In the genomic region with DNA sequence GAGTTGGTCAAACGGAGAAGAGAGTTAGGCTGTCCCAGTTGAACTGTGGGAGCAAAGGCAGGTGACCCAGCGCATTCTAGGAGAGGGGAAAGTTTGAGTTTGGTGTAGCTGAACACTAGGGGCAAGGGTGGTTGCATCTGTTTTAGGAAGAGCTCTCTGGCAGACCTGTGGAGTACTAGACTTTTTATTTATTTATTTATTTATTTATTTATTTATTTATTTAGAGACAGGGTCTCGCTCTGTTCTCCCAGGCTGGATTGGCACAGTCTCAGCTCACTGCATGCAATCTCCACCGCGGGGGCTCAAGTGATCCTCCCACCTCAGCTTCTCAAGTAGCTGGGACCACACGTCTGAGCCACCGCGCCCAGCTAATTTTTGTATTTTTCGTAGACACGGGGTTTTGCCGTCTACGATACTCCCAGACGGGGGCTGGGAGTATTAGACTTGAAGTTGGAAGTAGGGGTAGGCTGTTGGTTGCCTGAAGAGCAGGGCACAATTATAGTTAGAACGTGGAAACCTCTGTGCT, we compare ENCODE assay signal across 7 cellular contexts. TPM values are rescaled to one million over a fixed set of nuclear protein-coding genes. Genes with fewer than 3 reads are reported as not detected.
A peak's percentile ranks its signal among the peaks of the same experiment; 100 is the strongest.
DNase-seq lines count a peak whose midpoint lies in the region; ATAC-seq and TF ChIP-seq lines count a peak whose summit lies in the region.

No MANE protein-coding gene starts in this region.

- H3K79me2 ChIP-seq in GM23338 (replicated peaks; ENCODE audit: insufficient read depth) (peaks cover 15% of the 10 kb centered on the region), smooth muscle cell (ENCODE audit: low read depth) (peaks cover 12% of the 10 kb centered on the region)

- H3K36me3 ChIP-seq in GM23338 (ENCODE audit: insufficient read depth), result no peaks in the 10 kb centered on the region
- H3K36me3 ChIP-seq in RWPE2 (ENCODE audit: low read depth), result peaks cover 3% of the 10 kb centered on the region; the same call in 1 of the 2 replicates
- no peaks in the 10 kb centered on the region for H3K36me3 ChIP-seq in gastroesophageal sphincter
- H3K36me3 ChIP-seq in smooth muscle cell (ENCODE audit: low read depth), result no peaks in the 10 kb centered on the region

- no peaks in the 10 kb centered on the region for H3K9me2 ChIP-seq in GM23338 (ENCODE audit: insufficient read depth)

- TF ChIP-seq CTCF in GM23338 (conservative IDR thresholded peaks at IDR 0.05; ENCODE audit: low read depth in 2 of 2), result no peak
- TF ChIP-seq CTCF in RWPE2 (IDR thresholded peaks at IDR 0.05; ENCODE audit: poor library complexity, severe bottlenecking), result no peak
- no peak for TF ChIP-seq CTCF in gastroesophageal sphincter (IDR thresholded peaks at IDR 0.05)
- TF ChIP-seq CTCF in smooth muscle cell (IDR thresholded peaks at IDR 0.05; ENCODE audit: borderline replicate concordance, insufficient read depth, poor library complexity, severe bottlenecking), result no peak
- no peak for TF ChIP-seq CTCF in GM13976 (IDR thresholded peaks at IDR 0.05; ENCODE audit: borderline replicate concordance, control extremely low read depth, extremely low read depth, insufficient read depth, missing control alignments)

- peaks cover 19% of the 10 kb centered on the region for H3K4me1 ChIP-seq in GM23338 (ENCODE audit: insufficient read depth)
- peaks cover 8% of the 10 kb centered on the region for H3K4me1 ChIP-seq in RWPE2 (ENCODE audit: insufficient read depth, poor library complexity, severe bottlenecking)
- H3K4me1 ChIP-seq in gastroesophageal sphincter, result peaks cover 0 to 26% (median 2%) of the 10 kb centered on the region in 3 donors
- peaks cover 11% of the 10 kb centered on the region for H3K4me1 ChIP-seq in smooth muscle cell (ENCODE audit: low read depth)

- H3K4me1 Mint-ChIP-seq in GM23338, result peaks cover 18% of the 10 kb centered on the region

- peak overlapping the region; percentile 13; the same call in 1 of the 3 replicates for H3K4me3 Mint-ChIP-seq in GM23338

- H3K9me3 Mint-ChIP-seq in GM23338, result no peaks in the 10 kb centered on the region

- in situ Hi-C loops in GM13976 (cut with MboI; ENCODE audit: low sequenced_read_pairs, unreplicated experiment), result no loop called here

- H3K4me3 ChIP-seq in GM23338 (no peak overlapping the region), RWPE2 (ENCODE audit: severe bottlenecking) (no peak overlapping the region), gastroesophageal sphincter (no peak overlapping the region), smooth muscle cell (no peak overlapping the region)

- H2AFZ ChIP-seq in GM23338 (peak overlapping the region; percentile 93), smooth muscle cell (ENCODE audit: low read depth) (peak overlapping the region; percentile 42)

- H3K27me3 Mint-ChIP-seq in GM23338 (ENCODE audit: insufficient read depth, low read depth, poor library complexity), result peaks cover 8% of the 10 kb centered on the region

- no peaks in the 10 kb centered on the region for H3F3A ChIP-seq in GM23338 (replicated peaks; ENCODE audit: low read depth)
- peaks cover 5% of the 10 kb centered on the region for H3F3A ChIP-seq in smooth muscle cell (ENCODE audit: low read depth)

- H3K9ac ChIP-seq in smooth muscle cell (ENCODE audit: low read depth), result no peak overlapping the region

- no peak for ATAC-seq in GM23338
- no peak for ATAC-seq in RWPE2 (ENCODE audit: low read depth)
- no peak for ATAC-seq in gastroesophageal sphincter
- ATAC-seq in HG03457 (IDR thresholded peaks at IDR 0.05; ENCODE audit: unreplicated experiment), result no peak

- H3K4me2 ChIP-seq in GM23338 (peak overlapping the region; percentile 71), smooth muscle cell (no peak overlapping the region)

- TF ChIP-seq EP300 in gastroesophageal sphincter (IDR thresholded peaks at IDR 0.05), result no peak

- no peak for TF ChIP-seq POLR2A in gastroesophageal sphincter (IDR thresholded peaks at IDR 0.05)

- H3K9me3 ChIP-seq in RWPE2 (ENCODE audit: severe bottlenecking) (no peaks in the 10 kb centered on the region), gastroesophageal sphincter (no peaks in the 10 kb centered on the region), smooth muscle cell (replicated peaks; ENCODE audit: low read depth) (no peaks in the 10 kb centered on the region)

- H3K36me3 Mint-ChIP-seq in GM23338 (ENCODE audit: low read depth), result no peaks in the 10 kb centered on the region

- H3K27me3 ChIP-seq in GM23338 (ENCODE audit: insufficient read depth), result no peaks in the 10 kb centered on the region
- no peaks in the 10 kb centered on the region for H3K27me3 ChIP-seq in RWPE2 (ENCODE audit: insufficient read depth, poor library complexity, severe bottlenecking)
- no peaks in the 10 kb centered on the region for H3K27me3 ChIP-seq in gastroesophageal sphincter
- no peaks in the 10 kb centered on the region for H3K27me3 ChIP-seq in smooth muscle cell (ENCODE audit: low read depth)

- H3K27ac Mint-ChIP-seq in GM23338, result no peak overlapping the region; the same call in 1 of the 2 replicates

- H4K20me1 ChIP-seq in GM23338 (replicated peaks; ENCODE audit: insufficient read depth) (peaks cover 8% of the 10 kb centered on the region; the same call in 1 of the 2 replicates), smooth muscle cell (ENCODE audit: low read depth) (no peaks in the 10 kb centered on the region)

- WGBS in gastroesophageal sphincter (ENCODE audit: low coverage in 1 of 2), 2 donors, result 91 to 96% methylated on average over 7 to 12 of the region's 14 CpGs
- WGBS in smooth muscle cell (ENCODE audit: low lambda C conversion rate), result 93% methylated on average over 14 of the region's 14 CpGs

- DNase-seq in GM23338 (ENCODE audit: low spot score) (peak; percentile 10), RWPE2 (ENCODE audit: low spot score) (no peak), smooth muscle cell (lab: John Stamatoyannopoulos, UW; ENCODE audit: unreplicated experiment) (no peak), GM13976 (ENCODE audit: low spot score) (no peak)
- no peak for DNase-seq in activated CD4-positive, CD25-positive, alpha-beta regulatory T cell (lab: John Stamatoyannopoulos, UW)

- H3K27ac ChIP-seq in GM23338 (ENCODE audit: low read depth) (peak overlapping the region; percentile 62; the same call in 1 of the 2 replicates), RWPE2 (ENCODE audit: poor library complexity, severe bottlenecking) (peak overlapping the region; percentile 57), gastroesophageal sphincter (peak overlapping the region; percentile 41 to 90 (median 90)), smooth muscle cell (ENCODE audit: low read depth) (no peak overlapping the region)

TF ChIP-seq in GM23338, 12 proteins besides CTCF, POLR2A, EP300 and RAD21:
- TF ChIP-seq, protein P1, sequence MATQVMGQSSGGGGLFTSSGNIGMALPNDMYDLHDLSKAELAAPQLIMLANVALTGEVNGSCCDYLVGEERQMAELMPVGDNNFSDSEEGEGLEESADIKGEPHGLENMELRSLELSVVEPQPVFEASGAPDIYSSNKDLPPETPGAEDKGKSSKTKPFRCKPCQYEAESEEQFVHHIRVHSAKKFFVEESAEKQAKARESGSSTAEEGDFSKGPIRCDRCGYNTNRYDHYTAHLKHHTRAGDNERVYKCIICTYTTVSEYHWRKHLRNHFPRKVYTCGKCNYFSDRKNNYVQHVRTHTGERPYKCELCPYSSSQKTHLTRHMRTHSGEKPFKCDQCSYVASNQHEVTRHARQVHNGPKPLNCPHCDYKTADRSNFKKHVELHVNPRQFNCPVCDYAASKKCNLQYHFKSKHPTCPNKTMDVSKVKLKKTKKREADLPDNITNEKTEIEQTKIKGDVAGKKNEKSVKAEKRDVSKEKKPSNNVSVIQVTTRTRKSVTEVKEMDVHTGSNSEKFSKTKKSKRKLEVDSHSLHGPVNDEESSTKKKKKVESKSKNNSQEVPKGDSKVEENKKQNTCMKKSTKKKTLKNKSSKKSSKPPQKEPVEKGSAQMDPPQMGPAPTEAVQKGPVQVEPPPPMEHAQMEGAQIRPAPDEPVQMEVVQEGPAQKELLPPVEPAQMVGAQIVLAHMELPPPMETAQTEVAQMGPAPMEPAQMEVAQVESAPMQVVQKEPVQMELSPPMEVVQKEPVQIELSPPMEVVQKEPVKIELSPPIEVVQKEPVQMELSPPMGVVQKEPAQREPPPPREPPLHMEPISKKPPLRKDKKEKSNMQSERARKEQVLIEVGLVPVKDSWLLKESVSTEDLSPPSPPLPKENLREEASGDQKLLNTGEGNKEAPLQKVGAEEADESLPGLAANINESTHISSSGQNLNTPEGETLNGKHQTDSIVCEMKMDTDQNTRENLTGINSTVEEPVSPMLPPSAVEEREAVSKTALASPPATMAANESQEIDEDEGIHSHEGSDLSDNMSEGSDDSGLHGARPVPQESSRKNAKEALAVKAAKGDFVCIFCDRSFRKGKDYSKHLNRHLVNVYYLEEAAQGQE (IDR thresholded peaks at IDR 0.05; ENCODE audit: unreplicated experiment), result no peak
- TF ChIP-seq POLR2AphosphoS5 (IDR thresholded peaks at IDR 0.05; ENCODE audit: low read depth) (no peak), STAT1 (IDR thresholded peaks at IDR 0.05; ENCODE audit: unreplicated experiment) (no peak), ZNF331 (CRISPR knock-in tag; IDR thresholded peaks at IDR 0.05; ENCODE audit: low read depth) (no peak), EZH2phosphoT487 (IDR thresholded peaks at IDR 0.05; ENCODE audit: unreplicated experiment) (no peak), JUNB (IDR thresholded peaks at IDR 0.05; ENCODE audit: unreplicated experiment) (no peak), NANOG (IDR thresholded peaks at IDR 0.05; ENCODE audit: borderline replicate concordance) (no peak)
- TF ChIP-seq, protein P2, sequence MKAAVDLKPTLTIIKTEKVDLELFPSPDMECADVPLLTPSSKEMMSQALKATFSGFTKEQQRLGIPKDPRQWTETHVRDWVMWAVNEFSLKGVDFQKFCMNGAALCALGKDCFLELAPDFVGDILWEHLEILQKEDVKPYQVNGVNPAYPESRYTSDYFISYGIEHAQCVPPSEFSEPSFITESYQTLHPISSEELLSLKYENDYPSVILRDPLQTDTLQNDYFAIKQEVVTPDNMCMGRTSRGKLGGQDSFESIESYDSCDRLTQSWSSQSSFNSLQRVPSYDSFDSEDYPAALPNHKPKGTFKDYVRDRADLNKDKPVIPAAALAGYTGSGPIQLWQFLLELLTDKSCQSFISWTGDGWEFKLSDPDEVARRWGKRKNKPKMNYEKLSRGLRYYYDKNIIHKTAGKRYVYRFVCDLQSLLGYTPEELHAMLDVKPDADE (IDR thresholded peaks at IDR 0.05), result no peak

RNA-seq across cellular contexts. Expression of a gene that starts 0.9 kb away (rescaled TPM):
- total RNA-seq in GM23338 (2014; rRNA removed; shearing (Covaris generic)), result 25.2 and 26.5 TPM in 2 replicates
- polyA plus RNA-seq in GM23338 (2016; fragmentation: Nextera tagmentation; extraction: Ambion mirVana) (5.2 and 6.2 TPM in 2 replicates), smooth muscle cell (6.8 and 14.0 TPM in 2 replicates)
- total RNA-seq in gastroesophageal sphincter (10 to 100 TPM in 3 of 4 donors, 1 to 10 TPM in 1; 9.3 to 25.7 (median 14.2) TPM), smooth muscle cell (16.8 and 25.7 TPM in 2 replicates)
